ENCODE assay signal across 8 cellular contexts in genomic region chr1:121516279-121516967, GRCh38.
DNase-seq lines count a peak whose midpoint lies in the region; ATAC-seq lines count a peak whose summit lies in the region.

No MANE protein-coding gene starts in this region.

- peak; percentile 90 for ATAC-seq in GM21528 (IDR thresholded peaks at IDR 0.05; ENCODE audit: low FRiP score, unreplicated experiment)
- peak; percentile 50 for ATAC-seq in activated T-helper 17 cell treated with anti-CD3 and anti-CD28 coated beads, Interleukin-2, amount 50 U/mL, for 72 hours (replicated peaks)
- peak; percentile 67 to 72 for ATAC-seq in stimulated activated naive B cell treated with anti-CD40 and anti-IgM and Interleukin-4, amounts not matched to agents 10 μg/mL and 1 μg/mL and 100 μg/mL, for 72 hours (replicated peaks)

- H3K9me3 Mint-ChIP-seq in activated T-helper 17 cell treated with anti-CD3 and anti-CD28 coated beads, Interleukin-2, amount 50 U/mL, for 72 hours = no peaks in the 10 kb centered on the region
- no peaks in the 10 kb centered on the region for H3K9me3 Mint-ChIP-seq in stimulated activated naive B cell treated with anti-CD40 and anti-IgM and Interleukin-4, amounts not matched to agents 10 μg/mL and 1 μg/mL and 100 μg/mL, for 72 hours

- peak overlapping the region; percentile 89 for H3K4me3 Mint-ChIP-seq in activated T-helper 17 cell treated with anti-CD3 and anti-CD28 coated beads, Interleukin-2, amount 50 U/mL, for 72 hours
- peak overlapping the region; percentile 67 to 82 for H3K4me3 Mint-ChIP-seq in stimulated activated naive B cell treated with anti-CD40 and anti-IgM and Interleukin-4, amounts not matched to agents 10 μg/mL and 1 μg/mL and 100 μg/mL, for 72 hours

- peak; percentile 45 for DNase-seq in GDM1 (lab: John Stamatoyannopoulos, UW)
- DNase-seq in stimulated activated naive B cell treated with anti-CD40 and anti-IgM and Interleukin-4, amounts not matched to agents 10 μg/mL and 1 μg/mL and 100 μg/mL, for 72 hours = peak; percentile 43
- DNase-seq in NCI-H82 (lab: John Stamatoyannopoulos, UW) = no peak
- DNase-seq in inferior parietal cortex (ENCODE audit: extremely low spot score) = no peak
- no peak for DNase-seq in AG08396 (ENCODE audit: low spot score)

- peak overlapping the region; percentile 98 for H3K27ac ChIP-seq in KOPT-K1 (ENCODE audit: low read depth, low read length, poor library complexity, severe bottlenecking)

- H3K36me3 Mint-ChIP-seq in activated T-helper 17 cell treated with anti-CD3 and anti-CD28 coated beads, Interleukin-2, amount 50 U/mL, for 72 hours (ENCODE audit: low read depth) = no peaks in the 10 kb centered on the region
- H3K36me3 Mint-ChIP-seq in stimulated activated naive B cell treated with anti-CD40 and anti-IgM and Interleukin-4, amounts not matched to agents 10 μg/mL and 1 μg/mL and 100 μg/mL, for 72 hours = peaks cover 0 to 5% of the 10 kb centered on the region in 2 donors

- peaks cover 9% of the 10 kb centered on the region for H3K9me3 ChIP-seq in KOPT-K1 (ENCODE audit: insufficient read depth, low read length, poor library complexity, severe bottlenecking)

- H3K4me1 Mint-ChIP-seq in activated T-helper 17 cell treated with anti-CD3 and anti-CD28 coated beads, Interleukin-2, amount 50 U/mL, for 72 hours = peaks cover 29% of the 10 kb centered on the region
- peaks cover 31 to 49% of the 10 kb centered on the region in 2 donors for H3K4me1 Mint-ChIP-seq in stimulated activated naive B cell treated with anti-CD40 and anti-IgM and Interleukin-4, amounts not matched to agents 10 μg/mL and 1 μg/mL and 100 μg/mL, for 72 hours

- peak overlapping the region; percentile 39 for H3K27ac Mint-ChIP-seq in activated T-helper 17 cell treated with anti-CD3 and anti-CD28 coated beads, Interleukin-2, amount 50 U/mL, for 72 hours
- peak overlapping the region; percentile 72 for H3K27ac Mint-ChIP-seq in stimulated activated naive B cell treated with anti-CD40 and anti-IgM and Interleukin-4, amounts not matched to agents 10 μg/mL and 1 μg/mL and 100 μg/mL, for 72 hours

- H3K27me3 Mint-ChIP-seq in activated T-helper 17 cell treated with anti-CD3 and anti-CD28 coated beads, Interleukin-2, amount 50 U/mL, for 72 hours = no peaks in the 10 kb centered on the region
- H3K27me3 Mint-ChIP-seq in stimulated activated naive B cell treated with anti-CD40 and anti-IgM and Interleukin-4, amounts not matched to agents 10 μg/mL and 1 μg/mL and 100 μg/mL, for 72 hours = no peaks in the 10 kb centered on the region

- H3K36me3 ChIP-seq in KOPT-K1 (ENCODE audit: insufficient read depth, low read length) = no peaks in the 10 kb centered on the region

Comparison
In these comparisons a context has a peak if more than half of its experiments do, and no peak if none do; other contexts are left out.
1. DNase-seq: peak in GDM1 (single experiment) and stimulated activated naive B cell treated with anti-CD40 and anti-IgM and Interleukin-4, amounts not matched to agents 10 μg/mL and 1 μg/mL and 100 μg/mL, for 72 hours (single experiment); none in NCI-H82 (single experiment), inferior parietal cortex (single experiment) and AG08396 (single experiment).
2. Peak in every context shown above with its lines, with median percentiles within 50 percentile points of each other: ATAC-seq.